13 cellular contexts compared by ENCODE assay signal in genomic region chr1:236018885-236019453, GRCh38. TPM values are rescaled to one million over a fixed set of nuclear protein-coding genes. Genes with fewer than 3 reads are reported as not detected.
A peak's percentile ranks its signal among the peaks of the same experiment; 100 is the strongest.
DNase-seq lines count a peak whose midpoint lies in the region; ATAC-seq and TF ChIP-seq lines count a peak whose summit lies in the region.
"Had no signal": no experiment of that assay in that cellular context is flagged by ENCODE, and none has a peak within 500 bp of the region (broad histone marks: within the 10 kb centered on the region; RNA-seq: fewer than 3 reads in every experiment).

No MANE protein-coding gene starts in this region.

- no peaks in the 10 kb centered on the region for H3K4me1 ChIP-seq in body of pancreas
- H3K4me1 ChIP-seq in muscle layer of colon (ENCODE audit: insufficient read depth, low read length) = peaks cover 39% of the 10 kb centered on the region
- H3K4me1 ChIP-seq in thyroid gland = peaks cover 0 to 22% of the 10 kb centered on the region in 2 donors

- ATAC-seq in body of pancreas (peak; percentile 57), Right ventricle myocardium inferior (peak; percentile 91), HG03460 (IDR thresholded peaks at IDR 0.05; ENCODE audit: unreplicated experiment) (no peak)

- H3K27ac ChIP-seq in body of pancreas (peak overlapping the region in 2 of 4 donors; percentile 29 to 47), muscle layer of colon (ENCODE audit: low read depth, low read length) (peak overlapping the region; percentile 45), thyroid gland (peak overlapping the region; percentile 61 to 88 (median 73))

- H3K9ac ChIP-seq in muscle layer of colon (ENCODE audit: low read length) = no peak overlapping the region

- DNase-seq in body of pancreas (peak; percentile 31 to 71 (median 56)), Right ventricle myocardium inferior (ENCODE audit: missing footprints) (peak; percentile 87), thyroid gland (peak; percentile 22 to 36), GM19240 (ENCODE audit: insufficient read length, low spot score) (no peak), occipital lobe (lab: John Stamatoyannopoulos, UW) (no peak)
- DNase-seq in activated naive CD4-positive, alpha-beta T cell treated with anti-CD3 and anti-CD28 coated beads, Interleukin-2, amount 10 ng/mL, durations not matched to agents 7 days and 5 days = no peak
- DNase-seq: activated T-cell treated with anti-CD3 and anti-CD28 coated beads for 4 hours; CD8-positive, alpha-beta memory T cell; NCI-H1105; NCI-H526 had no signal

- H3K27me3 ChIP-seq in body of pancreas (no peaks in the 10 kb centered on the region), muscle layer of colon (ENCODE audit: control insufficient read depth in 1 of 2, insufficient read depth in 2 of 2, low read length in 2 of 2) (no peaks in the 10 kb centered on the region), thyroid gland (no peaks in the 10 kb centered on the region)

- CTCF ChIA-PET in activated naive CD4-positive, alpha-beta T cell treated with anti-CD3 and anti-CD28 coated beads, Interleukin-2, amount 10 ng/mL, durations not matched to agents 7 days and 5 days (lab: Charles Lee) = interaction anchor here (1.6 kb wide), 1 partner anchor 47 kb away, joined by 6 read pairs; no protein-coding TSS in a partner anchor

- H3K4me3 Mint-ChIP-seq in activated naive CD4-positive, alpha-beta T cell treated with anti-CD3 and anti-CD28 coated beads, Interleukin-2, amount 10 ng/mL, durations not matched to agents 7 days and 5 days = no peak overlapping the region
- H3K4me3 Mint-ChIP-seq: CD8-positive, alpha-beta memory T cell had no signal

- no peaks in the 10 kb centered on the region for H3K4me1 Mint-ChIP-seq in activated naive CD4-positive, alpha-beta T cell treated with anti-CD3 and anti-CD28 coated beads, Interleukin-2, amount 10 ng/mL, durations not matched to agents 7 days and 5 days
- H3K4me1 Mint-ChIP-seq: CD8-positive, alpha-beta memory T cell had no signal

- intact Hi-C loops in body of pancreas (cut with DNase I) = no loop called here
- intact Hi-C loops in Right ventricle myocardium inferior (cut with DNase I) = loop anchor here (5.0 kb wide), 1 partner anchor 37 kb away; no protein-coding TSS in a partner anchor
- intact Hi-C loops in thyroid gland (cut with DNase I) = no loop called here

- H3K9me3 Mint-ChIP-seq in activated naive CD4-positive, alpha-beta T cell treated with anti-CD3 and anti-CD28 coated beads, Interleukin-2, amount 10 ng/mL, durations not matched to agents 7 days and 5 days = no peaks in the 10 kb centered on the region
- H3K9me3 Mint-ChIP-seq: CD8-positive, alpha-beta memory T cell had no signal

- H3K27me3 Mint-ChIP-seq in activated naive CD4-positive, alpha-beta T cell treated with anti-CD3 and anti-CD28 coated beads, Interleukin-2, amount 10 ng/mL, durations not matched to agents 7 days and 5 days = peaks cover 23% of the 10 kb centered on the region

- WGBS in body of pancreas, 2 donors = 62 to 64% methylated on average over 5 of the region's 5 CpGs
- 59 to 79% methylated on average over 5 of the region's 5 CpGs for WGBS in thyroid gland, 2 donors

- no peak overlapping the region for H3K27ac Mint-ChIP-seq in activated naive CD4-positive, alpha-beta T cell treated with anti-CD3 and anti-CD28 coated beads, Interleukin-2, amount 10 ng/mL, durations not matched to agents 7 days and 5 days
- H3K27ac Mint-ChIP-seq: CD8-positive, alpha-beta memory T cell had no signal

- H3K9me3 ChIP-seq in body of pancreas = no peaks in the 10 kb centered on the region
- no peaks in the 10 kb centered on the region for H3K9me3 ChIP-seq in muscle layer of colon (ENCODE audit: low read length)
- H3K9me3 ChIP-seq in thyroid gland = no peaks in the 10 kb centered on the region

- H3K36me3 Mint-ChIP-seq in activated naive CD4-positive, alpha-beta T cell treated with anti-CD3 and anti-CD28 coated beads, Interleukin-2, amount 10 ng/mL, durations not matched to agents 7 days and 5 days = no peaks in the 10 kb centered on the region

- TF ChIP-seq CTCF in body of pancreas (IDR thresholded peaks at IDR 0.05) (no peak), thyroid gland (IDR thresholded peaks at IDR 0.05) (no peak)

- TF ChIP-seq POLR2A in body of pancreas (IDR thresholded peaks at IDR 0.05) (no peak), thyroid gland (IDR thresholded peaks at IDR 0.05) (no peak)

- no peak overlapping the region for H3K4me3 ChIP-seq in body of pancreas
- no peak overlapping the region for H3K4me3 ChIP-seq in muscle layer of colon (ENCODE audit: low read depth in 1 of 2, low read length in 2 of 2)
- no peak overlapping the region for H3K4me3 ChIP-seq in thyroid gland (replicated peaks in 1 of 3)
- H3K4me3 ChIP-seq: smooth muscle cell had no signal

- H3K36me3 ChIP-seq in body of pancreas (replicated peaks in 1 of 2; ENCODE audit: insufficient read depth in 1 of 2, low read depth in 2 of 2) (no peaks in the 10 kb centered on the region), muscle layer of colon (ENCODE audit: insufficient read depth, low read length) (peaks cover 68% of the 10 kb centered on the region), thyroid gland (peaks cover 3 to 4% of the 10 kb centered on the region in 2 donors)

RNA-seq across cellular contexts. Expression of gene NID1, which starts 45.9 kb away (rescaled TPM):
- total RNA-seq in body of pancreas (10 to 100 TPM; 28.5 to 58.0 TPM), Right ventricle myocardium inferior (65.8 TPM), thyroid gland (10 to 100 TPM; 27.8 to 91.8 (median 69.4) TPM), occipital lobe (17.6 TPM)

Comparison
In these comparisons a context has a peak if more than half of its experiments do, and no peak if none do; other contexts are left out.
1. DNase-seq: peak in body of pancreas (4 of 4), Right ventricle myocardium inferior (single experiment) and thyroid gland (2 of 2); none in GM19240 (single experiment), activated naive CD4-positive, alpha-beta T cell treated with anti-CD3 and anti-CD28 coated beads, Interleukin-2, amount 10 ng/mL, durations not matched to agents 7 days and 5 days (single experiment) and occipital lobe (single experiment).